In the genomic region with DNA sequence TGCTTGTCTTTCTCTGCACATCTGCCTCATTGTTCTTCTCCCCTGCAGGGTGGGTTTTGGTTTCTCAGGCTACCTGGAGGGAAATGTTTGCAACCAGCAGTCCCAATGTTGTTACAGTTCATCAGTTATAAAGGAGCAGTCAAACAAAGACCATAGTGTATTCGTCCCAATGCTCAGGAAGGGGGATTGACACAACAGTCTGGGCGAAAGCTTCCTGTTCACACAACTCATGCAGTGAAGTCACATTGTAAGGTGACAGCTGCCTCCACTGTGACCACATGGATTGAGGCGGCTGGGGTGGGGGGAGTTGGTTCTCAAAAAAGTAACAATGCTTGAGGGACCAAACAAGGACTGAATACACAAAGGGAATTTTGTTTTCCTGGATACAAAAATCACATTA, we compare ENCODE assay signal across 1 cellular context.
A peak's percentile ranks its signal among the peaks of the same experiment; 100 is the strongest.
TF ChIP-seq lines count a peak whose summit lies in the region.

No MANE protein-coding gene starts in this region.

TF ChIP-seq in HepG2, 621 proteins besides CTCF, POLR2A, EP300 and RAD21 (continued from another document and continues in another):
- TF ChIP-seq, protein P1, sequence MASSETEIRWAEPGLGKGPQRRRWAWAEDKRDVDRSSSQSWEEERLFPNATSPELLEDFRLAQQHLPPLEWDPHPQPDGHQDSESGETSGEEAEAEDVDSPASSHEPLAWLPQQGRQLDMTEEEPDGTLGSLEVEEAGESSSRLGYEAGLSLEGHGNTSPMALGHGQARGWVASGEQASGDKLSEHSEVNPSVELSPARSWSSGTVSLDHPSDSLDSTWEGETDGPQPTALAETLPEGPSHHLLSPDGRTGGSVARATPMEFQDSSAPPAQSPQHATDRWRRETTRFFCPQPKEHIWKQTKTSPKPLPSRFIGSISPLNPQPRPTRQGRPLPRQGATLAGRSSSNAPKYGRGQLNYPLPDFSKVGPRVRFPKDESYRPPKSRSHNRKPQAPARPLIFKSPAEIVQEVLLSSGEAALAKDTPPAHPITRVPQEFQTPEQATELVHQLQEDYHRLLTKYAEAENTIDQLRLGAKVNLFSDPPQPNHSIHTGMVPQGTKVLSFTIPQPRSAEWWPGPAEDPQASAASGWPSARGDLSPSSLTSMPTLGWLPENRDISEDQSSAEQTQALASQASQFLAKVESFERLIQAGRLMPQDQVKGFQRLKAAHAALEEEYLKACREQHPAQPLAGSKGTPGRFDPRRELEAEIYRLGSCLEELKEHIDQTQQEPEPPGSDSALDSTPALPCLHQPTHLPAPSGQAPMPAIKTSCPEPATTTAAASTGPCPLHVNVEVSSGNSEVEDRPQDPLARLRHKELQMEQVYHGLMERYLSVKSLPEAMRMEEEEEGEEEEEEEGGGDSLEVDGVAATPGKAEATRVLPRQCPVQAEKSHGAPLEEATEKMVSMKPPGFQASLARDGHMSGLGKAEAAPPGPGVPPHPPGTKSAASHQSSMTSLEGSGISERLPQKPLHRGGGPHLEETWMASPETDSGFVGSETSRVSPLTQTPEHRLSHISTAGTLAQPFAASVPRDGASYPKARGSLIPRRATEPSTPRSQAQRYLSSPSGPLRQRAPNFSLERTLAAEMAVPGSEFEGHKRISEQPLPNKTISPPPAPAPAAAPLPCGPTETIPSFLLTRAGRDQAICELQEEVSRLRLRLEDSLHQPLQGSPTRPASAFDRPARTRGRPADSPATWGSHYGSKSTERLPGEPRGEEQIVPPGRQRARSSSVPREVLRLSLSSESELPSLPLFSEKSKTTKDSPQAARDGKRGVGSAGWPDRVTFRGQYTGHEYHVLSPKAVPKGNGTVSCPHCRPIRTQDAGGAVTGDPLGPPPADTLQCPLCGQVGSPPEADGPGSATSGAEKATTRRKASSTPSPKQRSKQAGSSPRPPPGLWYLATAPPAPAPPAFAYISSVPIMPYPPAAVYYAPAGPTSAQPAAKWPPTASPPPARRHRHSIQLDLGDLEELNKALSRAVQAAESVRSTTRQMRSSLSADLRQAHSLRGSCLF (CRISPR knock-in tag; IDR thresholded peaks at IDR 0.05; ENCODE audit: borderline replicate concordance), result no peak
- TF ChIP-seq FOSL2 (CRISPR knock-in tag; IDR thresholded peaks at IDR 0.05), result no peak
- no peak for TF ChIP-seq ZNF230 (CRISPR knock-in tag; IDR thresholded peaks at IDR 0.05)
- no peak for TF ChIP-seq HNF4G (IDR thresholded peaks at IDR 0.05; ENCODE audit: borderline replicate concordance, low read depth, low read length)
- no peak for TF ChIP-seq HNF4G (CRISPR knock-in tag; IDR thresholded peaks at IDR 0.05; ENCODE audit: borderline replicate concordance, low read depth)
- no peak for TF ChIP-seq RFX1 (IDR thresholded peaks at IDR 0.05)
- no peak for TF ChIP-seq HMGA1 (CRISPR knock-in tag; conservative IDR thresholded peaks at IDR 0.05)
- TF ChIP-seq ZNF724P (CRISPR knock-in tag; IDR thresholded peaks at IDR 0.05; ENCODE audit: borderline replicate concordance), result no peak
- TF ChIP-seq DMAP1 (CRISPR knock-in tag; IDR thresholded peaks at IDR 0.05), result no peak
- TF ChIP-seq ZMAT3 (CRISPR knock-in tag; conservative IDR thresholded peaks at IDR 0.05), result no peak
- TF ChIP-seq RFX5 (IDR thresholded peaks at IDR 0.05; ENCODE audit: low read depth, low read length), result no peak
- TF ChIP-seq FOXA3 (CRISPR knock-in tag; IDR thresholded peaks at IDR 0.05), result peak; percentile 35
- 0 out of 2 replicates have a peak, but pooled peaks have one; percentile 60 for TF ChIP-seq RXRB (CRISPR knock-in tag; IDR thresholded peaks at IDR 0.05; ENCODE audit: borderline replicate concordance)
- TF ChIP-seq ZNF850 (CRISPR knock-in tag; conservative IDR thresholded peaks at IDR 0.05), result no peak
- TF ChIP-seq, protein P2, sequence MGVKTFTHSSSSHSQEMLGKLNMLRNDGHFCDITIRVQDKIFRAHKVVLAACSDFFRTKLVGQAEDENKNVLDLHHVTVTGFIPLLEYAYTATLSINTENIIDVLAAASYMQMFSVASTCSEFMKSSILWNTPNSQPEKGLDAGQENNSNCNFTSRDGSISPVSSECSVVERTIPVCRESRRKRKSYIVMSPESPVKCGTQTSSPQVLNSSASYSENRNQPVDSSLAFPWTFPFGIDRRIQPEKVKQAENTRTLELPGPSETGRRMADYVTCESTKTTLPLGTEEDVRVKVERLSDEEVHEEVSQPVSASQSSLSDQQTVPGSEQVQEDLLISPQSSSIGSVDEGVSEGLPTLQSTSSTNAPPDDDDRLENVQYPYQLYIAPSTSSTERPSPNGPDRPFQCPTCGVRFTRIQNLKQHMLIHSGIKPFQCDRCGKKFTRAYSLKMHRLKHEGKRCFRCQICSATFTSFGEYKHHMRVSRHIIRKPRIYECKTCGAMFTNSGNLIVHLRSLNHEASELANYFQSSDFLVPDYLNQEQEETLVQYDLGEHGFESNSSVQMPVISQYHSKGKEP (CRISPR knock-in tag; IDR thresholded peaks at IDR 0.05), result no peak
- TF ChIP-seq GZF1 (CRISPR knock-in tag; IDR thresholded peaks at IDR 0.05), result no peak
- TF ChIP-seq ZNF12 (CRISPR knock-in tag; IDR thresholded peaks at IDR 0.05), result no peak
- no peak for TF ChIP-seq ZSCAN22 (CRISPR knock-in tag; IDR thresholded peaks at IDR 0.05)
- TF ChIP-seq ZNF331 (CRISPR knock-in tag; IDR thresholded peaks at IDR 0.05), result peak; percentile 62; the same call in 1 of the 2 replicates
- no peak for TF ChIP-seq ZNF335 (CRISPR knock-in tag; IDR thresholded peaks at IDR 0.05)
- TF ChIP-seq TP53 (CRISPR knock-in tag; conservative IDR thresholded peaks at IDR 0.05), result no peak
- no peak for TF ChIP-seq ZNF720 (CRISPR knock-in tag; IDR thresholded peaks at IDR 0.05)
- TF ChIP-seq ZNF775 (CRISPR knock-in tag; IDR thresholded peaks at IDR 0.05; ENCODE audit: borderline replicate concordance), result no peak
- TF ChIP-seq U2AF2 (IDR thresholded peaks at IDR 0.05; ENCODE audit: low read depth, low read length), result no peak
- no peak for TF ChIP-seq ZBTB46 (CRISPR knock-in tag; IDR thresholded peaks at IDR 0.05; ENCODE audit: borderline replicate concordance)
- no peak for TF ChIP-seq RBM39 (IDR thresholded peaks at IDR 0.05; ENCODE audit: low read depth, low read length, poor library complexity, severe bottlenecking)
- no peak for TF ChIP-seq CREB3 (CRISPR knock-in tag; IDR thresholded peaks at IDR 0.05)
- TF ChIP-seq KMT2A (CRISPR knock-in tag; IDR thresholded peaks at IDR 0.05), result no peak
- peak; percentile 26; the same call in 1 of the 2 replicates for TF ChIP-seq AHDC1 (CRISPR knock-in tag; IDR thresholded peaks at IDR 0.05; ENCODE audit: borderline replicate concordance)
- peak; percentile 22; the same call in 1 of the 2 replicates for TF ChIP-seq ZNF281 (CRISPR knock-in tag; IDR thresholded peaks at IDR 0.05; ENCODE audit: borderline replicate concordance)
- TF ChIP-seq, protein P3, sequence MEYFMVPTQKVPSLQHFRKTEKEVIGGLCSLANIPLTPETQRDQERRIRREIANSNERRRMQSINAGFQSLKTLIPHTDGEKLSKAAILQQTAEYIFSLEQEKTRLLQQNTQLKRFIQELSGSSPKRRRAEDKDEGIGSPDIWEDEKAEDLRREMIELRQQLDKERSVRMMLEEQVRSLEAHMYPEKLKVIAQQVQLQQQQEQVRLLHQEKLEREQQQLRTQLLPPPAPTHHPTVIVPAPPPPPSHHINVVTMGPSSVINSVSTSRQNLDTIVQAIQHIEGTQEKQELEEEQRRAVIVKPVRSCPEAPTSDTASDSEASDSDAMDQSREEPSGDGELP (IDR thresholded peaks at IDR 0.05; ENCODE audit: borderline replicate concordance, low read depth), result peak; percentile 31; the same call in 1 of the 2 replicates
- TF ChIP-seq ZNF124 (CRISPR knock-in tag; IDR thresholded peaks at IDR 0.05), result no peak
- no peak for TF ChIP-seq ZNF75D (CRISPR knock-in tag; IDR thresholded peaks at IDR 0.05; ENCODE audit: borderline replicate concordance)
- TF ChIP-seq ARNT2 (CRISPR knock-in tag; IDR thresholded peaks at IDR 0.05; ENCODE audit: low read depth), result no peak
- TF ChIP-seq XRCC5 (optimal IDR thresholded peaks at IDR 0.05; ENCODE audit: low read length), result peak; percentile 16
- TF ChIP-seq BCLAF1 (IDR thresholded peaks at IDR 0.05), result no peak
- no peak for TF ChIP-seq SUZ12 (IDR thresholded peaks at IDR 0.05; ENCODE audit: low read depth, low read length)
- no peak for TF ChIP-seq ZNF616 (CRISPR knock-in tag; IDR thresholded peaks at IDR 0.05; ENCODE audit: low read depth)
